15 cellular contexts compared by ENCODE assay signal in genomic region chr4:77002321-77002720, GRCh38. TPM values are rescaled to one million over a fixed set of nuclear protein-coding genes. Genes with fewer than 3 reads are reported as not detected.
DNase-seq lines count a peak whose midpoint lies in the region; ATAC-seq and TF ChIP-seq lines count a peak whose summit lies in the region.
"Had no signal": no experiment of that assay in that cellular context is flagged by ENCODE, and none has a peak within 500 bp of the region (broad histone marks: within the 10 kb centered on the region; RNA-seq: fewer than 3 reads in every experiment).

No MANE protein-coding gene starts in this region.

- H3K18ac ChIP-seq in trophoblast cell (ENCODE audit: low read length) = no peak overlapping the region

- TF ChIP-seq CTCF in HEK293 (tag by site-specific recombination; IDR thresholded peaks at IDR 0.05) (no peak), heart right ventricle (IDR thresholded peaks at IDR 0.05) (no peak)

- H3K4ac ChIP-seq in trophoblast cell (ENCODE audit: low read depth, low read length) = no peak overlapping the region

- peaks cover 10% of the 10 kb centered on the region for H3K79me1 ChIP-seq in trophoblast cell (ENCODE audit: low read length)

- H4K91ac ChIP-seq in trophoblast cell (ENCODE audit: low read depth, low read length) = no peak overlapping the region

- no peak overlapping the region for H3K4me3 ChIP-seq in HEK293 (ENCODE audit: low read depth, low read length)
- H3K4me3 ChIP-seq in adipocyte (ENCODE audit: low read length) = peak overlapping the region; percentile 13
- no peak overlapping the region for H3K4me3 ChIP-seq in heart right ventricle
- H3K4me3 ChIP-seq in trophoblast cell (ENCODE audit: low read depth, low read length) = no peak overlapping the region

- no peaks in the 10 kb centered on the region for H3K9me3 ChIP-seq in HEK293 (ENCODE audit: control insufficient read depth, insufficient read depth, low read depth, low read length)
- no peaks in the 10 kb centered on the region for H3K9me3 ChIP-seq in adipocyte (ENCODE audit: control insufficient read depth, low read length)
- H3K9me3 ChIP-seq in heart right ventricle = peaks cover 0 to 9% (median 0%) of the 10 kb centered on the region in 11 donors
- peaks cover 1% of the 10 kb centered on the region for H3K9me3 ChIP-seq in trophoblast cell (ENCODE audit: insufficient read depth, low read depth, low read length)
- H3K9me3 ChIP-seq: BE2C had no signal

- H2BK120ac ChIP-seq in trophoblast cell (ENCODE audit: insufficient read depth, low read length, poor library complexity) = no peak overlapping the region

- DNase-seq in adipocyte (ENCODE audit: low read depth) (no peak), heart right ventricle (no peak), trophoblast cell (no peak), NCI-H2081 (lab: John Stamatoyannopoulos, UW) (no peak), NCI-H1105 (lab: John Stamatoyannopoulos, UW) (no peak), NCI-H69 (lab: John Stamatoyannopoulos, UW) (no peak), T-helper 1 cell (no peak)
- DNase-seq: activated effector memory CD4-positive, alpha-beta T cell treated with anti-CD3 and anti-CD28 coated beads, Interleukin-2, amount 50 U/mL, for 16 hours; BE2C; midbrain; NCI-H1436 treated with DMSO at 0.1 percent for 48 hours; NCI-H774; SHP77 treated with DMSO at 0.1 percent for 48 hours; stimulated activated CD4-positive, alpha-beta T cell treated with anti-CD3 and anti-CD28 coated beads, Interleukin-2, amount 100 ng/mL, for 48 hours had no signal

- POLR2A ChIA-PET in HEK293 (lab: Yijun Ruan, JAX) = no interaction called here

- 11 to 18% methylated on average over 1 of the region's 1 CpG for WGBS in heart right ventricle, 2 donors
- no CpG with 5 or more reads among the region's 1 CpG for WGBS in trophoblast cell (ENCODE audit: extremely low coverage, insufficient coverage, insufficient read length)

- H3K27ac ChIP-seq in HEK293 (ENCODE audit: extremely low read depth, low read depth, low read length) (no peak overlapping the region), heart right ventricle (peak overlapping the region in 3 of 10 donors; percentile 34 to 65 (median 58)), trophoblast cell (ENCODE audit: low read depth, low read length) (peak overlapping the region; percentile 73)

- H2BK5ac ChIP-seq in trophoblast cell (ENCODE audit: low read depth, low read length, poor library complexity) = no peak overlapping the region

- H3K23ac ChIP-seq in trophoblast cell (ENCODE audit: low read length) = no peak overlapping the region

- no peak overlapping the region for H4K8ac ChIP-seq in trophoblast cell (ENCODE audit: low read depth, low read length)

- no peak overlapping the region for H2AK5ac ChIP-seq in trophoblast cell (ENCODE audit: low read length)

- ATAC-seq in heart right ventricle = peak in 5 of 8 donors; percentile 38 to 78 (median 50)

- CTCF ChIA-PET in HEK293 (lab: Yijun Ruan, JAX) = no interaction called here

- no peaks in the 10 kb centered on the region for H3K27me3 ChIP-seq in adipocyte (replicated peaks; ENCODE audit: control insufficient read depth, insufficient read depth, low read length)
- no peaks in the 10 kb centered on the region for H3K27me3 ChIP-seq in heart right ventricle
- H3K27me3 ChIP-seq in trophoblast cell (ENCODE audit: insufficient read depth, low read length) = no peaks in the 10 kb centered on the region
- H3K27me3 ChIP-seq: BE2C had no signal

- no peak overlapping the region for H3K4me2 ChIP-seq in trophoblast cell (ENCODE audit: low read length)

- peak overlapping the region; percentile 52 for H3K9ac ChIP-seq in adipocyte (ENCODE audit: low read length)
- no peak overlapping the region for H3K9ac ChIP-seq in trophoblast cell (ENCODE audit: low read length)

- H3K36me3 ChIP-seq in HEK293 (ENCODE audit: control insufficient read depth in 2 of 2, insufficient read depth in 1 of 2, low read length in 2 of 2) (peaks cover 0 to 51% of the 10 kb centered on the region in 2 experiments; a peak in 1 of 3 replicates), adipocyte (ENCODE audit: control insufficient read depth, insufficient read depth, low read length, severe bottlenecking) (peaks cover 99% of the 10 kb centered on the region), heart right ventricle (peaks cover 0 to 68% (median 9%) of the 10 kb centered on the region in 9 donors), trophoblast cell (ENCODE audit: control insufficient read depth in 1 of 2, insufficient read depth in 2 of 2, low read length in 2 of 2) (peaks cover 4 to 20% of the 10 kb centered on the region in 2 experiments)

- H4K12ac ChIP-seq in trophoblast cell (ENCODE audit: low read depth, low read length) = no peak overlapping the region

- H3K14ac ChIP-seq in trophoblast cell (ENCODE audit: low read length) = no peak overlapping the region

- H3K79me2 ChIP-seq in trophoblast cell (ENCODE audit: control insufficient read depth, insufficient read depth, low read length, poor library complexity) = no peaks in the 10 kb centered on the region

- intact Hi-C loops in heart right ventricle (cut with DNase I) = loop anchor here in 1 of 10 donors (10.0 kb wide), 1 partner anchor 48 kb away; no protein-coding TSS in a partner anchor

- no peak overlapping the region for H2BK12ac ChIP-seq in trophoblast cell (ENCODE audit: low read length)

- H2AFZ ChIP-seq in trophoblast cell (ENCODE audit: insufficient read depth, low read length, poor library complexity) = no peak overlapping the region

- H3K4me1 ChIP-seq in HEK293 (ENCODE audit: control insufficient read depth, insufficient read depth, low read length) = no peaks in the 10 kb centered on the region
- H3K4me1 ChIP-seq in adipocyte (ENCODE audit: control insufficient read depth, insufficient read depth, low read length) = peaks cover 39% of the 10 kb centered on the region
- H3K4me1 ChIP-seq in heart right ventricle = peaks cover 10 to 44% (median 31%) of the 10 kb centered on the region in 9 donors
- peaks cover 11 to 12% of the 10 kb centered on the region in 2 experiments for H3K4me1 ChIP-seq in trophoblast cell (ENCODE audit: control insufficient read depth in 1 of 2, insufficient read depth in 2 of 2, low read length in 2 of 2)
- H3K4me1 ChIP-seq: BE2C had no signal

TF ChIP-seq in HEK293, 187 proteins besides CTCF, POLR2A, EP300 and RAD21:
- TF ChIP-seq PRDM1 (tag by site-specific recombination; IDR thresholded peaks at IDR 0.05) = peak; percentile 54; the same call in 1 of the 2 replicates
- TF ChIP-seq ZNF521 (tag by site-specific recombination; IDR thresholded peaks at IDR 0.05) = no peak
- peak; percentile 84 for TF ChIP-seq SP7 (tag by site-specific recombination; IDR thresholded peaks at IDR 0.05)
- TF ChIP-seq ZNF366 (tag by site-specific recombination; conservative IDR thresholded peaks at IDR 0.05) = no peak
- no peak for TF ChIP-seq ZNF202 (tag by site-specific recombination; IDR thresholded peaks at IDR 0.05; ENCODE audit: borderline replicate concordance)

RNA-seq across cellular contexts. Expression of gene SEPTIN11, which starts 52.8 kb away (rescaled TPM):
- total RNA-seq in heart right ventricle = 10 to 100 TPM; 26.3 to 55.2 (median 30.6) TPM
- polyA plus RNA-seq in heart right ventricle = 10 to 100 TPM; 11.2 to 15.9 TPM
- polyA plus RNA-seq in trophoblast cell (2013) = 151 and 154 TPM in 2 replicates
